Comparison of ENCODE assay signal across 1 cellular context in genomic region chr6:2514965-2515543, GRCh38.
TF ChIP-seq lines count a peak whose summit lies in the region.

No MANE protein-coding gene starts in this region.

TF ChIP-seq in HepG2, 621 proteins besides CTCF, POLR2A, EP300 and RAD21 (continued from another document and continues in another):
- peak; percentile 87; the same call in 1 of the 2 replicates for TF ChIP-seq ZSCAN5A (CRISPR knock-in tag; IDR thresholded peaks at IDR 0.05; ENCODE audit: borderline replicate concordance)
- TF ChIP-seq ZNF782 (CRISPR knock-in tag; IDR thresholded peaks at IDR 0.05; ENCODE audit: borderline replicate concordance) = peak; percentile 89; the same call in 1 of the 2 replicates
- peak; percentile 87; the same call in 1 of the 2 replicates for TF ChIP-seq AHDC1 (CRISPR knock-in tag; IDR thresholded peaks at IDR 0.05; ENCODE audit: borderline replicate concordance)
- no peak for TF ChIP-seq HNRNPH1 (optimal IDR thresholded peaks at IDR 0.05; ENCODE audit: low read depth, low read length)
- no peak for TF ChIP-seq ZNF562 (CRISPR knock-in tag; IDR thresholded peaks at IDR 0.05; ENCODE audit: borderline replicate concordance)
- no peak for TF ChIP-seq ATF5 (CRISPR knock-in tag; IDR thresholded peaks at IDR 0.05; ENCODE audit: low read depth)
- TF ChIP-seq TRAFD1 (CRISPR knock-in tag; IDR thresholded peaks at IDR 0.05; ENCODE audit: borderline replicate concordance) = no peak
- TF ChIP-seq MAFK (conservative IDR thresholded peaks at IDR 0.05 in 1 of 2, IDR thresholded peaks at IDR 0.05 in 1 of 2; ENCODE audit: low read length in 2 of 2) = 0 out of 4 replicates have a peak, but pooled peaks of 1 of the 2 experiments have one; percentile 23
- no peak for TF ChIP-seq ZNF30 (CRISPR knock-in tag; IDR thresholded peaks at IDR 0.05)
- no peak for TF ChIP-seq MTF2 (CRISPR knock-in tag; IDR thresholded peaks at IDR 0.05; ENCODE audit: borderline replicate concordance)
- TF ChIP-seq ZNF749 (CRISPR knock-in tag; IDR thresholded peaks at IDR 0.05; ENCODE audit: borderline replicate concordance) = no peak
- no peak for TF ChIP-seq ZNF138 (CRISPR knock-in tag; IDR thresholded peaks at IDR 0.05; ENCODE audit: low read depth)
- TF ChIP-seq MEIS1 (CRISPR knock-in tag; IDR thresholded peaks at IDR 0.05; ENCODE audit: borderline replicate concordance) = peak; percentile 80; the same call in 1 of the 2 replicates
- peak; percentile 70 for TF ChIP-seq XRCC5 (optimal IDR thresholded peaks at IDR 0.05; ENCODE audit: low read length)
- TF ChIP-seq POLR2AphosphoS5 (IDR thresholded peaks at IDR 0.05; ENCODE audit: low read depth, low read length) = no peak
- no peak for TF ChIP-seq ZNF839 (CRISPR knock-in tag; IDR thresholded peaks at IDR 0.05; ENCODE audit: borderline replicate concordance)
- TF ChIP-seq RCOR2 (CRISPR knock-in tag; IDR thresholded peaks at IDR 0.05) = peak; percentile 86; the same call in 1 of the 2 replicates
- TF ChIP-seq THAP9 (CRISPR knock-in tag; IDR thresholded peaks at IDR 0.05; ENCODE audit: borderline replicate concordance) = peak; percentile 30; the same call in 1 of the 2 replicates
- peak; percentile 49 for TF ChIP-seq ZNF883 (CRISPR knock-in tag; IDR thresholded peaks at IDR 0.05; ENCODE audit: not compliant biosample characterization)
- TF ChIP-seq PRDM4 (CRISPR knock-in tag; IDR thresholded peaks at IDR 0.05; ENCODE audit: borderline replicate concordance) = no peak
- 0 out of 2 replicates have a peak, but pooled peaks have one; percentile 30 for TF ChIP-seq MAZ (IDR thresholded peaks at IDR 0.05; ENCODE audit: borderline replicate concordance, low read depth, low read length)
- no peak for TF ChIP-seq MAZ (CRISPR knock-in tag; IDR thresholded peaks at IDR 0.05; ENCODE audit: low read depth)
- TF ChIP-seq STAG1 (CRISPR knock-in tag; IDR thresholded peaks at IDR 0.05) = peak; percentile 42
- TF ChIP-seq ZNF317 (CRISPR knock-in tag; IDR thresholded peaks at IDR 0.05) = 0 out of 2 replicates have a peak, but pooled peaks have one; percentile 51
- peak; percentile 38; the same call in 1 of the 2 replicates for TF ChIP-seq KAT7 (CRISPR knock-in tag; IDR thresholded peaks at IDR 0.05; ENCODE audit: borderline replicate concordance)
- TF ChIP-seq ZXDC (CRISPR knock-in tag; IDR thresholded peaks at IDR 0.05) = peak; percentile 64; the same call in 1 of the 2 replicates
- TF ChIP-seq ZNF382 (CRISPR knock-in tag; IDR thresholded peaks at IDR 0.05; ENCODE audit: borderline replicate concordance) = no peak
- no peak for TF ChIP-seq ZNF224 (CRISPR knock-in tag; IDR thresholded peaks at IDR 0.05)
- TF ChIP-seq ZNF414 (CRISPR knock-in tag; IDR thresholded peaks at IDR 0.05) = 0 out of 2 replicates have a peak, but pooled peaks have one; percentile 29
- TF ChIP-seq NFIC (IDR thresholded peaks at IDR 0.05; ENCODE audit: low read length) = peak; percentile 81; the same call in 1 of the 2 replicates
- TF ChIP-seq GLI4 (CRISPR knock-in tag; IDR thresholded peaks at IDR 0.05; ENCODE audit: borderline replicate concordance) = no peak
- TF ChIP-seq IKZF1 (IDR thresholded peaks at IDR 0.05) = no peak
- TF ChIP-seq KMT2B (CRISPR knock-in tag; IDR thresholded peaks at IDR 0.05) = 0 out of 2 replicates have a peak, but pooled peaks have one; percentile 51
- TF ChIP-seq DZIP1 (CRISPR knock-in tag; IDR thresholded peaks at IDR 0.05) = no peak
- TF ChIP-seq SP1 (IDR thresholded peaks at IDR 0.05) = no peak
- 0 out of 2 replicates have a peak, but pooled peaks have one; percentile 56 for TF ChIP-seq SP1 (CRISPR knock-in tag; IDR thresholded peaks at IDR 0.05)
- TF ChIP-seq ZBTB20 (CRISPR knock-in tag; IDR thresholded peaks at IDR 0.05; ENCODE audit: borderline replicate concordance, low read depth) = peak; percentile 93
